8 cellular contexts compared by ENCODE assay signal in the genomic region with DNA sequence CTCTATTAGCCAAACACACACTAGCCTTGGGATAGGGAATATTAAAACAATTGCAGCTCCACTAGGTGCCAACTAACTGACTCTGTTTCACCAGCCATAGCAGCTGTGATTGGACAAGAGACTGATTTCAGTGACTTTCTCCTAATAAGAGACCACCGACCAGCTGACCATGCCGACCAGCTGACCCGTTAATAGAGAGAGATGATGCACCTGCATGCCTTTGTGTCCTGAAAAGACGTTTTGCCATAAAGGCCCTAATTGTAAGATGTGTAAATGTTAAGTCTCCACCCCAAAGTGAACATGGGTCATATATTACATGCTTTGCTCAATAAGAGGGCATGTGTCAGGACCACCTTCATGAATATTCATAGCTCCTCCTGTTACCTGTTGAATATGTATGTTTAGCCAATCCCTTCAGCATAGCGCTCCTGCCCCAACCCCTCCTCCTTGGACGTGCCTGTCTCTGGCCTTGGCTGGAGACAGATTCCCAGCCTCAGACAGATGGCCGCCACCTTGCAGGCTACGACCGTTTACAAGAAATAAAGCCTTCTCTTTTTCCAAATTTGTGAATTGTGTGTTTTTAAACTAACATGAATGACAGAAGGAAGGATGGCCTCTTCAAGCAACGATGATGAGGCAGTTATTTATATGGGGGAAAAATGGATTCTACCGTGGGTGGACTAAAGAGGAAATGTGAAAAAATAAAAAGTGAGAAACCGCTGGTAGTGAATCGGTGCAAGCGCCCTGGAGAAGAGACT. TPM values are rescaled to one million over a fixed set of nuclear protein-coding genes. Genes with fewer than 3 reads are reported as not detected.
A peak's percentile ranks its signal among the peaks of the same experiment; 100 is the strongest.
DNase-seq lines count a peak whose midpoint lies in the region; ATAC-seq, FAIRE-seq and TF ChIP-seq lines count a peak whose summit lies in the region.

No MANE protein-coding gene starts in this region.

- H3K9me3 Mint-ChIP-seq in endodermal cell (no peaks in the 10 kb centered on the region), nephron (no peaks in the 10 kb centered on the region)

- DNase-seq in NCI-H2196 (lab: John Stamatoyannopoulos, UW; ENCODE audit: unreplicated experiment) (peak; percentile 57), NCI-H2196 treated with DMSO at 0.1 percent for 48 hours (lab: John Stamatoyannopoulos, UW; ENCODE audit: unreplicated experiment) (no peak), SHP77 (lab: John Stamatoyannopoulos, UW) (peak; percentile 45 to 61), endodermal cell (peak; percentile 87), D721Med (ENCODE audit: insufficient read length, low spot score) (no peak), AG08395 (ENCODE audit: low spot score) (no peak)

- no peaks in the 10 kb centered on the region for H3K27me3 Mint-ChIP-seq in endodermal cell (ENCODE audit: insufficient read depth)
- no peaks in the 10 kb centered on the region for H3K27me3 Mint-ChIP-seq in nephron (ENCODE audit: low read depth)

- ATAC-seq in HG03045 (IDR thresholded peaks at IDR 0.05; ENCODE audit: unreplicated experiment), result no peak

- peak overlapping the region; percentile 75 for H3K4me3 Mint-ChIP-seq in endodermal cell
- peak overlapping the region; percentile 78 to 93 (median 91) for H3K4me3 Mint-ChIP-seq in nephron

- H3K27ac ChIP-seq in endodermal cell (ENCODE audit: low read depth, low read length), result no peak overlapping the region

- no peak overlapping the region for H3K9ac ChIP-seq in endodermal cell (ENCODE audit: extremely low read depth, low read length, poor library complexity, severe bottlenecking)

- H3K27ac Mint-ChIP-seq in endodermal cell (peak overlapping the region; percentile 1), nephron (peak overlapping the region; percentile 4 to 34 (median 30))

- no peak for FAIRE-seq in D721Med (lab: Jason Lieb, UNC)

- 71 to 82% methylated on average over 9 to 14 of the region's 14 CpGs for WGBS in endodermal cell (ENCODE audit: insufficient coverage in 1 of 2, insufficient read length in 1 of 2), 2 experiments

- no peak for TF ChIP-seq CTCF in endodermal cell (conservative IDR thresholded peaks at IDR 0.05)
- no peak for TF ChIP-seq CTCF in nephron (IDR thresholded peaks at IDR 0.05; ENCODE audit: unreplicated experiment in 3 of 3)
- TF ChIP-seq CTCF in D721Med (IDR thresholded peaks at IDR 0.05; ENCODE audit: insufficient read depth, missing control alignments), result no peak

- H3K4me1 Mint-ChIP-seq in endodermal cell, result peaks cover 40% of the 10 kb centered on the region
- H3K4me1 Mint-ChIP-seq in nephron, result peaks cover 46% of the 10 kb centered on the region

- peaks cover 22% of the 10 kb centered on the region for H3K36me3 ChIP-seq in endodermal cell (ENCODE audit: control insufficient read depth, insufficient read depth, low read length)

- H3K9me3 ChIP-seq in endodermal cell (ENCODE audit: control insufficient read depth, low read length), result peaks cover 2% of the 10 kb centered on the region

- H3K4me3 ChIP-seq in endodermal cell (ENCODE audit: low read length), result peak overlapping the region; percentile 88

- H3K4me1 ChIP-seq in endodermal cell (ENCODE audit: control insufficient read depth, insufficient read depth, low read length), result peaks cover 2% of the 10 kb centered on the region

- H3K36me3 Mint-ChIP-seq in endodermal cell (ENCODE audit: low read depth), result peaks cover 22% of the 10 kb centered on the region
- H3K36me3 Mint-ChIP-seq in nephron (ENCODE audit: low read depth), result peaks cover 14% of the 10 kb centered on the region

- H3K27me3 ChIP-seq in endodermal cell (ENCODE audit: control insufficient read depth, insufficient read depth, low read length, poor library complexity, severe bottlenecking), result no peaks in the 10 kb centered on the region

RNA-seq across cellular contexts. Expression of gene NADSYN1, which starts 1.2 kb away (rescaled TPM):
- 10 to 100 TPM; 51.9 to 61.6 TPM for total RNA-seq in endodermal cell
- polyA plus RNA-seq in endodermal cell (2013, experiment 1 of 2), result 38.2 TPM
- 35.9 TPM for polyA plus RNA-seq in endodermal cell (2013, experiment 2 of 2)

RNA-seq across cellular contexts. Expression of gene DHCR7, which starts 3.6 kb away (rescaled TPM):
- 100 to 1,000 TPM in 1 of 2 donors, 10 to 100 TPM in 1; 87.7 to 130 TPM for total RNA-seq in endodermal cell
- 148 TPM for polyA plus RNA-seq in endodermal cell (2013, experiment 1 of 2)
- polyA plus RNA-seq in endodermal cell (2013, experiment 2 of 2), result 147 TPM

Comparison
In these comparisons a context has a peak if more than half of its experiments do, and no peak if none do; other contexts are left out.
1. DNase-seq: peak in NCI-H2196 (single experiment), SHP77 (2 of 2) and endodermal cell (single experiment); none in NCI-H2196 treated with DMSO at 0.1 percent for 48 hours (single experiment), D721Med (single experiment) and AG08395 (single experiment).